Comparison of ENCODE assay signal across 30 cellular contexts in the genomic region with DNA sequence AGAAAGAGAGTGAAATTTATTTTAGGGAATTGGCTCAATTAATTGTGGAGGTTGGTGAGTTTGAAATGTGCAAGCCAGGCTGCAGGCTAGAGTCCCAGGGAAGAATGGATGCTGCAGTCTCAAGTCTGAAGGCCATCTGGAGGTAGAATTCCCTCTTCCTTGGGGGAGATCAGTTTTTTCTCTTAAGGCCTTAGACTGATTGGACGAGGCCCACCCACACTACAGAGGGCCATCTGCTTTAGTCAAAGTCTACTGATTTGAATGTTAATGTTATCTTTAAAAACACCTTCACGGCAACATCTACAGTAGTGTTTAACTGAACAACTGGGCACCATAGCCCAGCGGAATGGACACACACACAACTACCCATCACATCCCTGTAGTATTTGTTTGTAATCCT.
"Had no signal": no experiment of that assay in that cellular context is flagged by ENCODE, and none has a peak within 500 bp of the region (broad histone marks: within the 10 kb centered on the region; RNA-seq: fewer than 3 reads in every experiment).

No MANE protein-coding gene starts in this region.

- H3K9me3 Mint-ChIP-seq: activated CD8-positive, alpha-beta T cell treated with anti-CD3 and anti-CD28 coated beads for 36 hours; activated naive CD4-positive, alpha-beta T cell treated with anti-CD3 and anti-CD28 coated beads, Interleukin-2, amount 50 U/mL, for 24 hours; activated naive CD8-positive, alpha-beta T cell treated with anti-CD3 and anti-CD28 coated beads, Interleukin-2, amount 10 ng/mL, durations not matched to agents 7 days and 5 days; activated T-cell treated with anti-CD3 and anti-CD28 coated beads, Interleukin-2, amount 50 U/mL, for 72 hours; activated T-helper 17 cell treated with anti-CD3 and anti-CD28 coated beads, Interleukin-2, amount 50 U/mL, for 72 hours; T-helper 1 cell treated with Interleukin-12 subunit alpha and Interleukin-12 subunit beta and Interleukin-4 antibody, amounts not matched to agents 30 μg/mL and 1 μg/mL, for 36 hours; T-helper 2 cell treated with Interferon-gamma antibody and Interleukin-4, amounts not matched to agents 5 μg/mL and 100 μg/mL, for 36 hours had no signal

- H3K27me3 Mint-ChIP-seq: activated CD4-positive, alpha-beta T cell treated with anti-CD3 and anti-CD28 coated beads, Interleukin-2, amount 10 ng/mL, durations not matched to agents 24 days and 14 days; activated CD8-positive, alpha-beta T cell treated with anti-CD3 and anti-CD28 coated beads for 36 hours; activated naive CD4-positive, alpha-beta T cell treated with anti-CD3 and anti-CD28 coated beads, Interleukin-2, amount 50 U/mL, for 24 hours; activated naive CD8-positive, alpha-beta T cell treated with anti-CD3 and anti-CD28 coated beads, Interleukin-2, amount 10 ng/mL, durations not matched to agents 7 days and 5 days; activated T-helper 17 cell treated with anti-CD3 and anti-CD28 coated beads, Interleukin-2, amount 50 U/mL, for 72 hours had no signal

- H3K27ac Mint-ChIP-seq: activated CD4-positive, alpha-beta T cell treated with anti-CD3 and anti-CD28 coated beads, Interleukin-2, amount 10 ng/mL, durations not matched to agents 24 days and 14 days; activated CD8-positive, alpha-beta T cell treated with anti-CD3 and anti-CD28 coated beads for 36 hours; activated naive CD4-positive, alpha-beta T cell treated with anti-CD3 and anti-CD28 coated beads, Interleukin-2, amount 50 U/mL, for 24 hours; activated naive CD8-positive, alpha-beta T cell treated with anti-CD3 and anti-CD28 coated beads, Interleukin-2, amount 10 ng/mL, durations not matched to agents 7 days and 5 days; activated T-cell treated with anti-CD3 and anti-CD28 coated beads, Interleukin-2, amount 50 U/mL, for 72 hours; activated T-helper 17 cell treated with anti-CD3 and anti-CD28 coated beads, Interleukin-2, amount 50 U/mL, for 72 hours; T-helper 1 cell treated with Interleukin-12 subunit alpha and Interleukin-12 subunit beta and Interleukin-4 antibody, amounts not matched to agents 30 μg/mL and 1 μg/mL, for 36 hours; T-helper 2 cell treated with Interferon-gamma antibody and Interleukin-4, amounts not matched to agents 5 μg/mL and 100 μg/mL, for 36 hours had no signal

- H3K9me3 ChIP-seq: ascending aorta, breast epithelium, SJSA1, SK-N-SH had no signal

- H3K4me1 Mint-ChIP-seq: activated T-helper 17 cell treated with anti-CD3 and anti-CD28 coated beads, Interleukin-2, amount 50 U/mL, for 72 hours had no signal

- H3K27me3 ChIP-seq: ascending aorta, breast epithelium, SJSA1 had no signal

- H3K9ac ChIP-seq: KMS-11, SK-N-SH had no signal

- H3K27ac ChIP-seq: ascending aorta, breast epithelium, KMS-11, PC-9, SJSA1 had no signal

- H3K4me3 Mint-ChIP-seq: activated CD4-positive, alpha-beta T cell treated with anti-CD3 and anti-CD28 coated beads, Interleukin-2, amount 10 ng/mL, durations not matched to agents 24 days and 14 days; activated CD8-positive, alpha-beta T cell treated with anti-CD3 and anti-CD28 coated beads for 36 hours; activated naive CD4-positive, alpha-beta T cell treated with anti-CD3 and anti-CD28 coated beads, Interleukin-2, amount 50 U/mL, for 24 hours; activated naive CD8-positive, alpha-beta T cell treated with anti-CD3 and anti-CD28 coated beads, Interleukin-2, amount 10 ng/mL, durations not matched to agents 7 days and 5 days; activated T-cell treated with anti-CD3 and anti-CD28 coated beads, Interleukin-2, amount 50 U/mL, for 72 hours; activated T-helper 17 cell treated with anti-CD3 and anti-CD28 coated beads, Interleukin-2, amount 50 U/mL, for 72 hours; T-helper 1 cell treated with Interleukin-12 subunit alpha and Interleukin-12 subunit beta and Interleukin-4 antibody, amounts not matched to agents 30 μg/mL and 1 μg/mL, for 36 hours; T-helper 2 cell treated with Interferon-gamma antibody and Interleukin-4, amounts not matched to agents 5 μg/mL and 100 μg/mL, for 36 hours had no signal

- H3K4me3 ChIP-seq: ascending aorta, breast epithelium, PC-9, SJSA1 had no signal

- H3K4me1 ChIP-seq: breast epithelium had no signal

- H3K36me3 Mint-ChIP-seq: activated naive CD4-positive, alpha-beta T cell treated with anti-CD3 and anti-CD28 coated beads, Interleukin-2, amount 50 U/mL, for 24 hours had no signal

- H3K36me3 ChIP-seq: ascending aorta, breast epithelium, SJSA1 had no signal

- DNase-seq: activated CD4-positive, alpha-beta T cell treated with anti-CD3 and anti-CD28 coated beads, Interleukin-2, amount 10 ng/mL, durations not matched to agents 24 days and 14 days; activated CD4-positive, alpha-beta T cell treated with anti-CD3 and anti-CD28 coated beads, Interleukin-2, amount 50 U/mL, for 4 hours; activated CD8-positive, alpha-beta T cell treated with anti-CD3 and anti-CD28 coated beads for 36 hours; activated effector memory CD4-positive, alpha-beta T cell treated with anti-CD3 and anti-CD28 coated beads, Interleukin-2, amount 50 U/mL, for 16 hours; activated naive CD4-positive, alpha-beta T cell treated with Interleukin-2 at 50 U/mL for 16 hours; activated naive CD8-positive, alpha-beta T cell treated with anti-CD3 and anti-CD28 coated beads, Interleukin-2, amount 10 ng/mL, durations not matched to agents 7 days and 5 days; activated T-cell treated with anti-CD3 and anti-CD28 coated beads, Interleukin-2, amount 50 U/mL, for 1 hour; activated T-cell treated with anti-CD3 and anti-CD28 coated beads, Interleukin-2, amount 50 U/mL, for 72 hours; amygdala; MM.1S; MV-4-11; NCI-H1092; NCI-H1436 treated with DMSO at 0.1 percent for 48 hours; NCI-H1694 treated with DMSO at 0.1 percent for 48 hours; NCI-H2029; NCI-H510A; NCI-H526; NCI-H748 treated with DMSO at 0.1 percent for 48 hours; NK-92 treated with Interleukin-12 subunit alpha and Interleukin-12 subunit beta, amount 100 ng/mL, for 24 hours; PC-9; SHP77; SK-N-SH had no signal

- ATAC-seq: activated CD8-positive, alpha-beta T cell treated with anti-CD3 and anti-CD28 coated beads for 36 hours; activated T-cell treated with anti-CD3 and anti-CD28 coated beads, Interleukin-2, amount 50 U/mL, for 72 hours; activated T-helper 17 cell treated with anti-CD3 and anti-CD28 coated beads, Interleukin-2, amount 50 U/mL, for 72 hours had no signal
